In the genomic region with DNA sequence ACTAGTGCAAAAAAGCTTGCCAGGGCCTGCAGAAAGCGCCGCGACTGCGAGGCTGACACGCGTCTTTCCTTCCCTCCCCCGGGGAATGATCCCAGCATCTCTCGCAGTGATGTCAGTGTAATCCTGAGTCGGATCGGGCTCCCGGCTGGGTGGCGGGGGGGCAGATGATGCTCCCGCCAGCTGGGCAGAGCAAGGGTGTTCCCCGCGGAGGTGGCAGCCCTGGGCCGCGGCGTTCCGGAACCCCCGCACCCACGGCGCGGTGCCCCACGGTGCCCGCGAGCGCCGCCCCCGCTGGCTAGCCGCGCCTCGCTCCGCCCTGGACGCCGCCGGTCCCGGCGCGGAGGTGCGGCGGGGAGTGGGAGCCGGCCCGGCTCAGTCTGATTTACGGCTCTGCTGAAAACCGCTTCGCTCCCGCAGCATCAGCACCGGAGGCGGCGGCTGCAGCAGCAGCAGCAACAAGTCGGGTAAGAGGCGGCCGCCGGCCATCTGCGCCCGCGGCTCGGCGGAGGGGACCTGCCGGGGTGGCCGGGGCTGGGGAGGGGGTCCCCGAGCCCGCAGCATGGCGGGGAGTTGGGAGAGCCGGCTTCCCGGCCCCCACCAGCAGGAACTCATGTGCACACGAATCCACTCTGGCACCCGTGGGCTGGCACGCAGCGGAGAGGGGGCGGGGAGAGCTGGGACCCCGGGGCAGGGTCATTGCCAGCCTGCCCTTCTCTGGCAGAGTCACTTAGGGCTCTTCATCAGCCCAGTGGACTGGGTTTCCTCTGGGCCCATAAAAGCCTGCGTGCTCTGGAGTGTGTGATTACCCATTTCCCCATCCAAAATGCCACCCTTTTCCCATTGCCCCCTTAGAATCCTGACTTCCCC, we compare ENCODE assay signal across 8 cellular contexts. TPM values are rescaled to one million over a fixed set of nuclear protein-coding genes. Genes with fewer than 3 reads are reported as not detected.
DNase-seq lines count a peak whose midpoint lies in the region; ATAC-seq and TF ChIP-seq lines count a peak whose summit lies in the region.

A gene with protein sequence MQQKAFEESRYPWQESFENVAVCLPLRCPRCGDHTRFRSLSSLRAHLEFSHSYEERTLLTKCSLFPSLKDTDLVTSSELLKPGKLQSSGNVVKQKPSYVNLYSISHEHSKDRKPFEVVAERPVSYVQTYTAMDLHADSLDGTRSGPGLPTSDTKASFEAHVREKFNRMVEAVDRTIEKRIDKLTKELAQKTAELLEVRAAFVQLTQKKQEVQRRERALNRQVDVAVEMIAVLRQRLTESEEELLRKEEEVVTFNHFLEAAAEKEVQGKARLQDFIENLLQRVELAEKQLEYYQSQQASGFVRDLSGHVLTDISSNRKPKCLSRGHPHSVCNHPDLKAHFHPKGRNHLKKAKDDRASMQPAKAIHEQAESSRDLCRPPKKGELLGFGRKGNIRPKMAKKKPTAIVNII (plus strand): TSS at position 375 of the 867 bp plus-strand sequence. CDS start 1,825 bp downstream, outside the sequence.

- POLR2A ChIA-PET in A673 (lab: Charles Lee; ENCODE audit: low non-redundant PET) = no interaction called here

- H3K27ac ChIP-seq in A673 (ENCODE audit: low read depth, low read length, poor library complexity, severe bottlenecking) (no peak within 1 kb of the TSS), skin epidermis (peak within 1 kb of the TSS in 15 of 21 experiments; percentile 11 to 86 (median 29))

- H3K4me3 ChIP-seq in A673 (ENCODE audit: low read depth, low read length, poor library complexity, severe bottlenecking) = peak within 1 kb of the TSS; percentile 61
- H3K4me3 ChIP-seq in H7 (ENCODE audit: insufficient read depth, low read depth, low read length) = peak within 1 kb of the TSS; percentile 43
- peak within 1 kb of the TSS; percentile 39 to 58 (median 53) for H3K4me3 ChIP-seq in skin epidermis

- no TSS peak for BruUV-seq in A673 (replicated peaks; lab: Mats Ljungman, UMichigan)

- DNase-seq in A673 (ENCODE audit: low spot score) (peak; percentile 61), H7 (peak; percentile 74), T-helper 17 cell (peak; percentile 22 to 55 (median 55)), T47D (ENCODE audit: low read depth in 1 of 2, low spot score in 1 of 2) (peak; percentile 42 to 43), iPS-NIHi7 (ENCODE audit: extremely low spot score) (peak; percentile 69)

- H3K27me3 Mint-ChIP-seq in T-helper 17 cell = peaks cover 10% of the 10 kb centered on the region

- H3K4me3 Mint-ChIP-seq in T-helper 17 cell = peak within 1 kb of the TSS; percentile 90

- H3K4me1 Mint-ChIP-seq in T-helper 17 cell = peaks cover 16% of the 10 kb centered on the region

- CTCF ChIA-PET in A673 (lab: Charles Lee) = no interaction called here

- H3K36me3 ChIP-seq in A673 (ENCODE audit: insufficient read depth, low read length, poor library complexity, severe bottlenecking) (no peaks in the 10 kb centered on the region), H7 (replicated peaks; ENCODE audit: control insufficient read depth, insufficient read depth, low read length) (no peaks in the 10 kb centered on the region)

- H3K4me1 ChIP-seq in A673 (ENCODE audit: insufficient read depth, low read length, poor library complexity, severe bottlenecking) = no peaks in the 10 kb centered on the region

- H3K9me3 ChIP-seq in A673 (ENCODE audit: low read depth, low read length, poor library complexity, severe bottlenecking) = no peaks in the 10 kb centered on the region
- H3K9me3 ChIP-seq in T-helper 17 cell (ENCODE audit: control insufficient read depth, low read length, poor library complexity, severe bottlenecking) = no peaks in the 10 kb centered on the region

- in situ Hi-C loops in T47D (cut with HindIII; ENCODE audit: low pct_unique_long_range_greater_than_20kb, low sequenced_read_pairs) = no loop called here

- H3K36me3 Mint-ChIP-seq in T-helper 17 cell (ENCODE audit: low read depth) = peaks cover 2% of the 10 kb centered on the region

- H3K27me3 ChIP-seq in A673 (replicated peaks; ENCODE audit: insufficient read depth, low read depth, low read length, poor library complexity) = no peaks in the 10 kb centered on the region
- H3K27me3 ChIP-seq in H7 (ENCODE audit: control insufficient read depth, insufficient read depth, low read length) = peaks cover 20% of the 10 kb centered on the region

- H3K27ac Mint-ChIP-seq in T-helper 17 cell = peak within 1 kb of the TSS; percentile 59

- intact Hi-C loops in A673 (cut with micrococcal nuclease; ENCODE audit: unreplicated experiment) = no loop called here

- ATAC-seq in T-helper 17 cell (peak; percentile 90), GM21381 (IDR thresholded peaks at IDR 0.05; ENCODE audit: unreplicated experiment) (no peak), HG03571 (IDR thresholded peaks at IDR 0.05; ENCODE audit: unreplicated experiment) (no peak)

- no peak for TF ChIP-seq CTCF in A673 (conservative IDR thresholded peaks at IDR 0.05; ENCODE audit: low read depth, low read length)

RNA-seq across cellular contexts. Expression of the gene that starts here (rescaled TPM):
- 0.55 and 0.56 TPM in 2 replicates for total RNA-seq in A673 (2021)
- total RNA-seq in H7 (2014; rRNA removed; shearing (Covaris generic)) = not detected in 2 replicates
- 1 to 10 TPM; 1.6 to 3.4 TPM for total RNA-seq in T-helper 17 cell

Comparison
In these comparisons a context has a peak if more than half of its experiments do, and no peak if none do; other contexts are left out.
1. Peak in DNase-seq and H3K4me3 ChIP-seq in A673; RNA of the gene not detected or under 1 TPM.
2. Peak in DNase-seq and H3K4me3 ChIP-seq in H7; RNA of the gene not detected or under 1 TPM.